8 cellular contexts compared by ENCODE assay signal in genomic region chr5:18394154-18394804, GRCh38.
DNase-seq lines count a peak whose midpoint lies in the region; ATAC-seq lines count a peak whose summit lies in the region.

No MANE protein-coding gene starts in this region.

- peak; percentile 83 for ATAC-seq in GM21723 (IDR thresholded peaks at IDR 0.05; ENCODE audit: unreplicated experiment)

- DNase-seq in Karpas-422, result peak; percentile 75
- peak; percentile 54 for DNase-seq in SHP77 treated with DMSO at 0.1 percent for 48 hours (lab: John Stamatoyannopoulos, UW)
- peak; percentile 89 for DNase-seq in astrocyte of the hippocampus (ENCODE audit: low read depth, low spot score)
- DNase-seq in inferior parietal cortex (ENCODE audit: extremely low spot score), result peak; percentile 85
- peak; percentile 55 to 57 for DNase-seq in stimulated activated CD4-positive, alpha-beta T cell treated with anti-CD3 and anti-CD28 coated beads, Interleukin-2, amount 100 ng/mL, for 24 hours
- DNase-seq in cerebellar nuclear complex (lab: John Stamatoyannopoulos, UW), result no peak

- H3K9me3 ChIP-seq in ES-I3 (ENCODE audit: control insufficient read depth, insufficient read depth, low read length) (no peaks in the 10 kb centered on the region), Karpas-422 (ENCODE audit: low read length) (no peaks in the 10 kb centered on the region)

- peak overlapping the region; percentile 22; the same call in 1 of the 2 replicates for H3K9ac ChIP-seq in ES-I3 (ENCODE audit: low read depth, low read length)
- H3K9ac ChIP-seq in Karpas-422 (ENCODE audit: low read length), result no peak overlapping the region

- H3K27me3 ChIP-seq in Karpas-422 (ENCODE audit: low read length), result no peaks in the 10 kb centered on the region

- H3K36me3 ChIP-seq in ES-I3 (ENCODE audit: insufficient read depth, low read length) (no peaks in the 10 kb centered on the region), Karpas-422 (ENCODE audit: insufficient read depth, low read length) (no peaks in the 10 kb centered on the region)

- H2AFZ ChIP-seq in Karpas-422 (ENCODE audit: low read length), result no peak overlapping the region

- no peak overlapping the region for H3K4me2 ChIP-seq in Karpas-422 (ENCODE audit: low read depth, low read length, poor library complexity, severe bottlenecking)

- H3K9me2 ChIP-seq in Karpas-422 (replicated peaks; ENCODE audit: insufficient read depth, low read length), result no peaks in the 10 kb centered on the region

- H3K4me1 ChIP-seq in ES-I3 (ENCODE audit: insufficient read depth, low read length), result peaks cover 31% of the 10 kb centered on the region
- no peaks in the 10 kb centered on the region for H3K4me1 ChIP-seq in Karpas-422 (ENCODE audit: low read length)

- no peak overlapping the region for H3K4me3 ChIP-seq in Karpas-422 (ENCODE audit: low read length)

- H4K20me1 ChIP-seq in Karpas-422 (ENCODE audit: insufficient read depth, low read depth, low read length), result no peaks in the 10 kb centered on the region

- no peak overlapping the region for H3K27ac ChIP-seq in Karpas-422 (ENCODE audit: low read length)

- no peaks in the 10 kb centered on the region for H3K79me2 ChIP-seq in Karpas-422 (ENCODE audit: low read length)

Comparison
In these comparisons a context has a peak if more than half of its experiments do, and no peak if none do; other contexts are left out.
1. DNase-seq: peak in Karpas-422 (single experiment), SHP77 treated with DMSO at 0.1 percent for 48 hours (single experiment), astrocyte of the hippocampus (single experiment), inferior parietal cortex (single experiment) and stimulated activated CD4-positive, alpha-beta T cell treated with anti-CD3 and anti-CD28 coated beads, Interleukin-2, amount 100 ng/mL, for 24 hours (2 of 2); none in cerebellar nuclear complex (0 of 2).